ENCODE assay signal across 8 cellular contexts in genomic region chr7:2632717-2633537, GRCh38. TPM values are rescaled to one million over a fixed set of nuclear protein-coding genes. Genes with fewer than 3 reads are reported as not detected.
A peak's percentile ranks its signal among the peaks of the same experiment; 100 is the strongest.
DNase-seq lines count a peak whose midpoint lies in the region; FAIRE-seq and TF ChIP-seq lines count a peak whose summit lies in the region.

No MANE protein-coding gene starts in this region.

- H2AFZ ChIP-seq in keratinocyte (ENCODE audit: control insufficient read depth, low read length), result peak overlapping the region; percentile 23

- H3K9me3 Mint-ChIP-seq in T-helper 2 cell treated with Interferon-gamma antibody and Interleukin-4, amounts not matched to agents 5 μg/mL and 100 μg/mL, for 36 hours, result no peaks in the 10 kb centered on the region

- H3K4me3 ChIP-seq in LNCaP clone FGC (ENCODE audit: low read depth, low read length), result peak overlapping the region; percentile 78
- peak overlapping the region; percentile 84 to 93 (median 91) for H3K4me3 ChIP-seq in keratinocyte (ENCODE audit: control insufficient read depth in 2 of 3, extremely low read depth in 1 of 3, insufficient read depth in 2 of 3, low read depth in 1 of 3, low read length in 3 of 3)

- peak overlapping the region; percentile 88 for H3K27ac ChIP-seq in keratinocyte (ENCODE audit: control insufficient read depth, insufficient read depth, low read length)

- in situ Hi-C loops in T47D (cut with HindIII; ENCODE audit: low pct_unique_long_range_greater_than_20kb, low sequenced_read_pairs), result no loop called here

- dilution Hi-C loops in keratinocyte (cut with MboI; ENCODE audit: extremely low pct_ligation_motif_present, low sequenced_read_pairs), result no loop called here

- H3K4me2 ChIP-seq in keratinocyte (ENCODE audit: control insufficient read depth, extremely low read depth, insufficient read depth, low read depth, low read length), result peak overlapping the region; percentile 93

- peak overlapping the region; percentile 79 for H3K27ac Mint-ChIP-seq in T-helper 2 cell treated with Interferon-gamma antibody and Interleukin-4, amounts not matched to agents 5 μg/mL and 100 μg/mL, for 36 hours

- H3K4me1 ChIP-seq in keratinocyte (ENCODE audit: control insufficient read depth, extremely low read depth, insufficient read depth, low read length), result peaks cover 22% of the 10 kb centered on the region

- FAIRE-seq in keratinocyte (lab: Jason Lieb, UNC), result peak; percentile 26

- TF ChIP-seq CTCF in GM10248 (IDR thresholded peaks at IDR 0.05; ENCODE audit: control extremely low read depth, extremely low read depth, low read depth, missing control alignments), result no peak
- TF ChIP-seq CTCF in LNCaP clone FGC (IDR thresholded peaks at IDR 0.05; ENCODE audit: control insufficient read depth, extremely low read depth, insufficient read depth), result no peak
- no peak for TF ChIP-seq CTCF in keratinocyte (optimal IDR thresholded peaks at IDR 0.05 in 1 of 3, IDR thresholded peaks at IDR 0.05 in 1 of 3, conservative IDR thresholded peaks at IDR 0.05 in 1 of 3; ENCODE audit: extremely low read depth in 1 of 3, insufficient read depth in 2 of 3, low read length in 3 of 3)

- peak overlapping the region; percentile 90 for H3K4me3 Mint-ChIP-seq in T-helper 2 cell treated with Interferon-gamma antibody and Interleukin-4, amounts not matched to agents 5 μg/mL and 100 μg/mL, for 36 hours

- peak overlapping the region; percentile 86 for H3K9ac ChIP-seq in keratinocyte (ENCODE audit: control insufficient read depth, extremely low read depth, insufficient read depth, low read length)

- peaks cover 16% of the 10 kb centered on the region for H3K4me1 Mint-ChIP-seq in T-helper 2 cell treated with Interferon-gamma antibody and Interleukin-4, amounts not matched to agents 5 μg/mL and 100 μg/mL, for 36 hours (ENCODE audit: low read depth)

- H3K79me2 ChIP-seq in keratinocyte (ENCODE audit: control insufficient read depth, insufficient read depth, low read length), result peaks cover 51% of the 10 kb centered on the region

- peaks cover 2 to 3% of the 10 kb centered on the region in 2 experiments for H3K36me3 ChIP-seq in keratinocyte (ENCODE audit: control insufficient read depth in 2 of 2, extremely low read depth in 1 of 2, insufficient read depth in 2 of 2, low read length in 2 of 2)

- no peaks in the 10 kb centered on the region for H3K9me3 ChIP-seq in keratinocyte (ENCODE audit: control insufficient read depth, low read depth, low read length)

- peak; percentile 59 for DNase-seq in GM10248 (ENCODE audit: extremely low spot score)
- no peak for DNase-seq in LNCaP clone FGC (ENCODE audit: low read depth)
- peak; percentile 72 for DNase-seq in T-helper 2 cell treated with Interferon-gamma antibody and Interleukin-4, amounts not matched to agents 5 μg/mL and 100 μg/mL, for 36 hours (ENCODE audit: low spot score)
- peak; percentile 19 to 51 for DNase-seq in T47D (ENCODE audit: low read depth in 1 of 2, low spot score in 1 of 2)
- no peak for DNase-seq in keratinocyte (ENCODE audit: low read depth, low spot score)
- DNase-seq in stimulated activated CD4-positive, alpha-beta T cell treated with anti-CD3 and anti-CD28 coated beads, Interleukin-12 subunit alpha, Interleukin-12 subunit beta, amount 100 ng/mL, for 4 hours, result peak; percentile 55
- DNase-seq in cerebellar nuclear complex (lab: John Stamatoyannopoulos, UW), result no peak
- DNase-seq in iPS-NIHi11 (ENCODE audit: low spot score), result no peak

- peaks cover 2% of the 10 kb centered on the region for H3K27me3 Mint-ChIP-seq in T-helper 2 cell treated with Interferon-gamma antibody and Interleukin-4, amounts not matched to agents 5 μg/mL and 100 μg/mL, for 36 hours (ENCODE audit: low read depth)

- peaks cover 3% of the 10 kb centered on the region for H3K9me1 ChIP-seq in keratinocyte (ENCODE audit: control insufficient read depth, extremely low read depth, insufficient read depth, low read length)

- H3K27me3 ChIP-seq in keratinocyte (ENCODE audit: control insufficient read depth, extremely low read depth, insufficient read depth, low read length), result peaks cover 4% of the 10 kb centered on the region

- CTCF ChIA-PET in GM10248 (lab: Yijun Ruan, JAX), result no interaction called here

- peaks cover 13% of the 10 kb centered on the region for H4K20me1 ChIP-seq in keratinocyte (ENCODE audit: control insufficient read depth, extremely low read depth, insufficient read depth, low read length)

- no peaks in the 10 kb centered on the region for H3K36me3 Mint-ChIP-seq in T-helper 2 cell treated with Interferon-gamma antibody and Interleukin-4, amounts not matched to agents 5 μg/mL and 100 μg/mL, for 36 hours (ENCODE audit: low read depth)

- POLR2A ChIA-PET in GM10248 (lab: Yijun Ruan, JAX), result no interaction called here

RNA-seq across cellular contexts. Expression of gene TTYH3, which starts 1.1 kb away (rescaled TPM):
- polyA plus RNA-seq in keratinocyte, result 8.5 to 18.5 TPM (median 16.1 TPM) in 3 replicates
- 2.8 TPM for polyA plus RNA-seq in keratinocyte (2011; ENCODE audit: low read depth)
- 7.1 and 19.6 TPM in 2 replicates for polyA plus RNA-seq in keratinocyte (2011; cell fraction: cytosol; rRNA removed)
- polyA plus RNA-seq in keratinocyte (2011; cell fraction: nucleus; rRNA removed), result 34.9 and 55.9 TPM in 2 replicates
- 13.4 and 40.4 TPM in 2 replicates for polyA plus RNA-seq in keratinocyte (2012; ENCODE audit: low replicate concordance)
- 17.6 to 43.1 TPM (median 18.0 TPM) in 3 replicates for polyA minus RNA-seq in keratinocyte
- polyA minus RNA-seq in keratinocyte (2011; cell fraction: cytosol; rRNA and poly(A)+ RNA removed), result 73.5 TPM
- 48.0 and 57.9 TPM in 2 replicates for polyA minus RNA-seq in keratinocyte (2011; cell fraction: nucleus; rRNA and poly(A)+ RNA removed)

RNA-seq across cellular contexts. Expression of gene AMZ1, which starts 55.1 kb away (rescaled TPM):
- polyA plus RNA-seq in keratinocyte, result 0.01 to 0.04 TPM in 2 of 3 replicates, not detected in the other
- not detected for polyA plus RNA-seq in keratinocyte (2011; ENCODE audit: low read depth)
- 0.01 and 0.03 TPM in 2 replicates for polyA plus RNA-seq in keratinocyte (2011; cell fraction: cytosol; rRNA removed)
- polyA plus RNA-seq in keratinocyte (2011; cell fraction: nucleus; rRNA removed), result 0.08 TPM in 1 of 2 replicates, not detected in the other
- 0.07 TPM in 1 of 2 replicates, not detected in the other for polyA plus RNA-seq in keratinocyte (2012; ENCODE audit: low replicate concordance)
- polyA minus RNA-seq in keratinocyte, result not detected in 3 replicates
- polyA minus RNA-seq in keratinocyte (2011; cell fraction: cytosol; rRNA and poly(A)+ RNA removed), result not detected
- not detected in 2 replicates for polyA minus RNA-seq in keratinocyte (2011; cell fraction: nucleus; rRNA and poly(A)+ RNA removed)

Comparison
In these comparisons a context has a peak if more than half of its experiments do, and no peak if none do; other contexts are left out.
1. DNase-seq: peak in GM10248 (single experiment), T-helper 2 cell treated with Interferon-gamma antibody and Interleukin-4, amounts not matched to agents 5 μg/mL and 100 μg/mL, for 36 hours (single experiment), T47D (2 of 2) and stimulated activated CD4-positive, alpha-beta T cell treated with anti-CD3 and anti-CD28 coated beads, Interleukin-12 subunit alpha, Interleukin-12 subunit beta, amount 100 ng/mL, for 4 hours (single experiment); none in LNCaP clone FGC (single experiment), keratinocyte (single experiment), cerebellar nuclear complex (0 of 2) and iPS-NIHi11 (single experiment).